ENCODE assay signal across 18 cellular contexts in the genomic region with DNA sequence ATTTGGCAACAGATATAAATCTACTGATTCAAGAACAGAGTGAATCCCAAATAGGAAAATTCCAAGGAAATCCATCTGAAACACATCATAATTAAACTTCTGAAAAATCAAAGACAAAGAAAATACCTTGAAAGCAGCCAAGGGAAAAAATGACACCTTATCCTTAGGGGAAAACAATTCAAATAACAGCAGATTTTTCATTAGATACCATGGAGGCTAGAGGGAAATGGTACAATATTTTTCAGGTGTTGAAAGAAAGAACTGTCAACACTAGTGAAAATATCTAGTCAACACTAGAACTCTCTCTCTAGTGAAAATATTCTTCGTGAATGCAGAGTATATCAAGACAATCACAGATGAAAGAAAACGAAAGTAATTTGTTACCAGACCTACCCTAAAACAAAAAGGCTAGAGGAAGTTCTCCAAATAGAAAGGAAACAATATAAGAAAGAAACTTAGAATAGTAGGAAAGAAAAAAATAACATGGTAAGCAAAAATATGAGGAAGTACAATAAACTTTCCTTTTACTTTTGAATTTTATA. TPM values are rescaled to one million over a fixed set of nuclear protein-coding genes. Genes with fewer than 3 reads are reported as not detected.
DNase-seq lines count a peak whose midpoint lies in the region; ATAC-seq lines count a peak whose summit lies in the region.
"Had no signal": no experiment of that assay in that cellular context is flagged by ENCODE, and none has a peak within 500 bp of the region (broad histone marks: within the 10 kb centered on the region; RNA-seq: fewer than 3 reads in every experiment).

No MANE protein-coding gene starts in this region.

- H3K27me3 Mint-ChIP-seq in activated naive CD8-positive, alpha-beta T cell, result no peaks in the 10 kb centered on the region
- no peaks in the 10 kb centered on the region for H3K27me3 Mint-ChIP-seq in activated naive CD8-positive, alpha-beta T cell treated with anti-CD3 and anti-CD28 coated beads, Interleukin-2, amount 50 U/mL, for 24 hours
- H3K27me3 Mint-ChIP-seq in CD8-positive, alpha-beta memory T cell, result peaks cover 4 to 5% of the 10 kb centered on the region in 2 donors
- peaks cover 6% of the 10 kb centered on the region for H3K27me3 Mint-ChIP-seq in T-helper 2 cell treated with Interferon-gamma antibody and Interleukin-4, amounts not matched to agents 5 μg/mL and 100 μg/mL, for 36 hours (ENCODE audit: low read depth)
- no peaks in the 10 kb centered on the region for H3K27me3 Mint-ChIP-seq in naive thymus-derived CD8-positive, alpha-beta T cell
- peaks cover 0 to 15% (median 11%) of the 10 kb centered on the region in 3 donors for H3K27me3 Mint-ChIP-seq in immature natural killer cell (ENCODE audit: low read depth in 3 of 3)

- peaks cover 40% of the 10 kb centered on the region for H3K4me1 Mint-ChIP-seq in activated naive CD8-positive, alpha-beta T cell (ENCODE audit: low read depth)
- peaks cover 26% of the 10 kb centered on the region for H3K4me1 Mint-ChIP-seq in activated naive CD8-positive, alpha-beta T cell treated with anti-CD3 and anti-CD28 coated beads, Interleukin-2, amount 50 U/mL, for 24 hours
- peaks cover 34 to 41% (median 35%) of the 10 kb centered on the region in 3 donors for H3K4me1 Mint-ChIP-seq in CD8-positive, alpha-beta memory T cell
- peaks cover 18% of the 10 kb centered on the region for H3K4me1 Mint-ChIP-seq in T-helper 2 cell treated with Interferon-gamma antibody and Interleukin-4, amounts not matched to agents 5 μg/mL and 100 μg/mL, for 36 hours (ENCODE audit: low read depth)
- peaks cover 25 to 56% (median 40%) of the 10 kb centered on the region in 4 donors for H3K4me1 Mint-ChIP-seq in naive thymus-derived CD8-positive, alpha-beta T cell
- peaks cover 9 to 13% of the 10 kb centered on the region in 2 donors for H3K4me1 Mint-ChIP-seq in immature natural killer cell

- H3K4me3 ChIP-seq in CD8-positive, alpha-beta memory T cell (ENCODE audit: low read length), result no peak overlapping the region

- H3K36me3 Mint-ChIP-seq in activated naive CD8-positive, alpha-beta T cell, result no peaks in the 10 kb centered on the region
- H3K36me3 Mint-ChIP-seq in activated naive CD8-positive, alpha-beta T cell treated with anti-CD3 and anti-CD28 coated beads, Interleukin-2, amount 50 U/mL, for 24 hours (ENCODE audit: low read depth), result peaks cover 1% of the 10 kb centered on the region
- H3K36me3 Mint-ChIP-seq in CD8-positive, alpha-beta memory T cell, result peaks cover 0 to 7% (median 1%) of the 10 kb centered on the region in 3 donors
- H3K36me3 Mint-ChIP-seq in T-helper 2 cell treated with Interferon-gamma antibody and Interleukin-4, amounts not matched to agents 5 μg/mL and 100 μg/mL, for 36 hours (ENCODE audit: low read depth), result no peaks in the 10 kb centered on the region
- peaks cover 0 to 11% (median 7%) of the 10 kb centered on the region in 3 donors for H3K36me3 Mint-ChIP-seq in naive thymus-derived CD8-positive, alpha-beta T cell
- no peaks in the 10 kb centered on the region for H3K36me3 Mint-ChIP-seq in immature natural killer cell

- H3K27ac Mint-ChIP-seq in activated naive CD8-positive, alpha-beta T cell, result peak overlapping the region; percentile 69
- H3K27ac Mint-ChIP-seq in activated naive CD8-positive, alpha-beta T cell treated with anti-CD3 and anti-CD28 coated beads, Interleukin-2, amount 50 U/mL, for 24 hours, result no peak overlapping the region
- H3K27ac Mint-ChIP-seq in CD8-positive, alpha-beta memory T cell, result peak overlapping the region; percentile 29 to 85 (median 72)
- peak overlapping the region; percentile 17 for H3K27ac Mint-ChIP-seq in T-helper 2 cell treated with Interferon-gamma antibody and Interleukin-4, amounts not matched to agents 5 μg/mL and 100 μg/mL, for 36 hours
- H3K27ac Mint-ChIP-seq in naive thymus-derived CD8-positive, alpha-beta T cell, result peak overlapping the region; percentile 24 to 91 (median 80)
- peak overlapping the region in 1 of 6 donors; percentile 5 for H3K27ac Mint-ChIP-seq in immature natural killer cell

- peaks cover 30% of the 10 kb centered on the region for H3K4me1 ChIP-seq in CD8-positive, alpha-beta memory T cell (ENCODE audit: insufficient read depth, low read length)

- peak overlapping the region; percentile 24 for H3K4me3 Mint-ChIP-seq in activated naive CD8-positive, alpha-beta T cell
- H3K4me3 Mint-ChIP-seq in activated naive CD8-positive, alpha-beta T cell treated with anti-CD3 and anti-CD28 coated beads, Interleukin-2, amount 50 U/mL, for 24 hours, result no peak overlapping the region
- H3K4me3 Mint-ChIP-seq in CD8-positive, alpha-beta memory T cell, result peak overlapping the region; percentile 7 to 58 (median 39)
- peak overlapping the region; percentile 39 for H3K4me3 Mint-ChIP-seq in T-helper 2 cell treated with Interferon-gamma antibody and Interleukin-4, amounts not matched to agents 5 μg/mL and 100 μg/mL, for 36 hours
- peak overlapping the region; percentile 17 to 63 (median 34) for H3K4me3 Mint-ChIP-seq in naive thymus-derived CD8-positive, alpha-beta T cell
- no peak overlapping the region for H3K4me3 Mint-ChIP-seq in immature natural killer cell

- POLR2A ChIA-PET in CD8-positive, alpha-beta memory T cell (lab: Charles Lee), result no interaction called here
- POLR2A ChIA-PET in naive thymus-derived CD8-positive, alpha-beta T cell (lab: Charles Lee), result no interaction called here

- H3K27ac ChIP-seq in CD8-positive, alpha-beta memory T cell (ENCODE audit: low read depth, low read length), result no peak overlapping the region

- ATAC-seq in activated naive CD8-positive, alpha-beta T cell treated with anti-CD3 and anti-CD28 coated beads, Interleukin-2, amount 50 U/mL, for 24 hours, result no peak
- peak; percentile 86 to 97 for ATAC-seq in naive thymus-derived CD8-positive, alpha-beta T cell

- H3K9me3 ChIP-seq in CD8-positive, alpha-beta memory T cell (ENCODE audit: low read length), result no peaks in the 10 kb centered on the region

- CTCF ChIA-PET in CD8-positive, alpha-beta memory T cell (lab: Charles Lee), result no interaction called here

- H3K27me3 ChIP-seq in CD8-positive, alpha-beta memory T cell (ENCODE audit: insufficient read depth, low read length, poor library complexity, severe bottlenecking), result no peaks in the 10 kb centered on the region

- H3K9me3 Mint-ChIP-seq in activated naive CD8-positive, alpha-beta T cell (ENCODE audit: low read depth), result peaks cover 17% of the 10 kb centered on the region
- H3K9me3 Mint-ChIP-seq in activated naive CD8-positive, alpha-beta T cell treated with anti-CD3 and anti-CD28 coated beads, Interleukin-2, amount 50 U/mL, for 24 hours, result peaks cover 25% of the 10 kb centered on the region
- H3K9me3 Mint-ChIP-seq in CD8-positive, alpha-beta memory T cell, result peaks cover 0 to 16% (median 5%) of the 10 kb centered on the region in 5 donors
- peaks cover 21% of the 10 kb centered on the region for H3K9me3 Mint-ChIP-seq in T-helper 2 cell treated with Interferon-gamma antibody and Interleukin-4, amounts not matched to agents 5 μg/mL and 100 μg/mL, for 36 hours
- peaks cover 3 to 22% (median 12%) of the 10 kb centered on the region in 9 donors for H3K9me3 Mint-ChIP-seq in naive thymus-derived CD8-positive, alpha-beta T cell
- no peaks in the 10 kb centered on the region for H3K9me3 Mint-ChIP-seq in immature natural killer cell

- DNase-seq in activated naive CD8-positive, alpha-beta T cell treated with anti-CD3 and anti-CD28 coated beads, Interleukin-2, amount 50 U/mL, for 24 hours, result no peak
- peak in 2 of 5 donors; percentile 43 to 54 for DNase-seq in CD8-positive, alpha-beta memory T cell
- no peak for DNase-seq in T-helper 2 cell treated with Interferon-gamma antibody and Interleukin-4, amounts not matched to agents 5 μg/mL and 100 μg/mL, for 36 hours (ENCODE audit: low spot score)
- DNase-seq in naive thymus-derived CD8-positive, alpha-beta T cell, result peak in 3 of 10 donors; percentile 35 to 69 (median 65)
- no peak for DNase-seq in immature natural killer cell
- DNase-seq in MV-4-11 (lab: John Stamatoyannopoulos, UW), result no peak
- no peak for DNase-seq in GF-D8 (lab: John Stamatoyannopoulos, UW)
- DNase-seq: H7, NCI-H1048, NCI-H146, NCI-H2081 treated with DMSO at 0.1 percent for 48 hours, NCI-H524, SHP77 treated with DMSO at 0.1 percent for 48 hours had no signal

- no peaks in the 10 kb centered on the region for H3K36me3 ChIP-seq in CD8-positive, alpha-beta memory T cell (ENCODE audit: insufficient read depth, low read length)

RNA-seq across cellular contexts. Expression of a gene that starts 5.7 kb away (rescaled TPM):
- 10 to 100 TPM; 10.6 to 10.8 TPM for total RNA-seq in CD8-positive, alpha-beta memory T cell
- 11.8 TPM for polyA plus RNA-seq in CD8-positive, alpha-beta memory T cell
- total RNA-seq in naive thymus-derived CD8-positive, alpha-beta T cell, result 10 to 100 TPM; 11.2 to 15.2 TPM
- 10 to 100 TPM; 12.3 to 18.5 (median 16.0) TPM for polyA plus RNA-seq in naive thymus-derived CD8-positive, alpha-beta T cell
- polyA plus RNA-seq in immature natural killer cell, result under 1 TPM in 2 of 3 donors, not detected in 1; 0.47 to 0.84 TPM

RNA-seq across cellular contexts. Expression of a gene that starts 51.1 kb away (rescaled TPM):
- total RNA-seq in CD8-positive, alpha-beta memory T cell, result not detected
- 0.15 TPM for polyA plus RNA-seq in CD8-positive, alpha-beta memory T cell
- not detected for total RNA-seq in naive thymus-derived CD8-positive, alpha-beta T cell
- under 1 TPM in 1 of 3 donors, not detected in 2; 0.28 TPM for polyA plus RNA-seq in naive thymus-derived CD8-positive, alpha-beta T cell
- polyA plus RNA-seq in immature natural killer cell, result not detected
- total RNA-seq: G401 had no signal
- polyA plus RNA-seq: AG04450, BJ, IgD-negative memory B cell had no signal

Comparison
In these comparisons a context has a peak if more than half of its experiments do, and no peak if none do; other contexts are left out.
1. H3K4me3 Mint-ChIP-seq: peak in activated naive CD8-positive, alpha-beta T cell (single experiment), CD8-positive, alpha-beta memory T cell (7 of 7), T-helper 2 cell treated with Interferon-gamma antibody and Interleukin-4, amounts not matched to agents 5 μg/mL and 100 μg/mL, for 36 hours (single experiment) and naive thymus-derived CD8-positive, alpha-beta T cell (10 of 10); none in activated naive CD8-positive, alpha-beta T cell treated with anti-CD3 and anti-CD28 coated beads, Interleukin-2, amount 50 U/mL, for 24 hours (single experiment) and immature natural killer cell (0 of 5).